Comparison of ENCODE assay signal across 12 cellular contexts in the genomic region with DNA sequence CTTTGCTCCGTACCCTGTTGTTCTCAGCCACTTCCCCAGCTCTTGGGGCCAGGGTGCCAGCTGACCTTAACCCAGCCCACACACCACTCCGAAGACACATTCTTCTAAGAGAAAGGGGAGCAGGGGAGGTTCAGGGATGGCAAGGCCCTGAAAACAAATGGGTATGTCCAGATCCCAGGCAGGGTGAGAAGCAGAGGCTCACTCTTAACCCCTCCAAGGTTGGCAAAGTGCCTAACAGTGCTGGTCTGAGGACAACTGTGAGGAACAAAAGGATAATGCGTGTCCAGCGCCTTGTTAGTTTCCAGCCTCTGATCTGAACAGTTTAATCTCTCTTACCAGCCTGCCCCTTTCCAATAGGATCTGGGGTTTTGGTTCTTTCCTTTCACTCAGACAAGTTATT. TPM values are rescaled to one million over a fixed set of nuclear protein-coding genes. Genes with fewer than 3 reads are reported as not detected.
DNase-seq lines count a peak whose midpoint lies in the region; ATAC-seq and TF ChIP-seq lines count a peak whose summit lies in the region.
"Had no signal": no experiment of that assay in that cellular context is flagged by ENCODE, and none has a peak within 500 bp of the region (broad histone marks: within the 10 kb centered on the region; RNA-seq: fewer than 3 reads in every experiment).

No MANE protein-coding gene starts in this region.

- H3K36me3 ChIP-seq in DND-41 (ENCODE audit: insufficient read depth, low read length) (peaks cover 45% of the 10 kb centered on the region), body of pancreas (replicated peaks in 1 of 2; ENCODE audit: insufficient read depth in 1 of 2, low read depth in 2 of 2) (no peaks in the 10 kb centered on the region)

- H3K9me3 Mint-ChIP-seq in activated T-helper 1 cell treated with anti-CD3 and anti-CD28 coated beads, Interleukin-12 subunit alpha, Interleukin-12 subunit beta, Interleukin-2, Interleukin-4 antibody, amounts not matched to agents 30 ng/mL and 10 ng/mL and 1 ng/mL, durations not matched to agents 14 hours and 24 hours and 36 hours = peaks cover 5% of the 10 kb centered on the region
- H3K9me3 Mint-ChIP-seq in naive thymus-derived CD8-positive, alpha-beta T cell = no peaks in the 10 kb centered on the region

- ATAC-seq in DND-41 (ENCODE audit: insufficient read depth, low read depth) (no peak), body of pancreas (no peak)
- ATAC-seq in naive thymus-derived CD8-positive, alpha-beta T cell = no peak

- WGBS in body of pancreas, 2 donors = 93 to 95% methylated on average over 4 of the region's 4 CpGs

- H2AFZ ChIP-seq in DND-41 (ENCODE audit: low read depth, low read length) = no peak overlapping the region

- H3K79me2 ChIP-seq in DND-41 (ENCODE audit: insufficient read depth, low read length) = peaks cover 18% of the 10 kb centered on the region

- TF ChIP-seq CTCF in DND-41 (IDR thresholded peaks at IDR 0.05; ENCODE audit: borderline replicate concordance, extremely low read depth, low read length, poor library complexity, severe bottlenecking) (no peak), body of pancreas (IDR thresholded peaks at IDR 0.05) (no peak)

- no peaks in the 10 kb centered on the region for H3K27me3 ChIP-seq in DND-41 (ENCODE audit: insufficient read depth, low read length, poor library complexity)
- H3K27me3 ChIP-seq in body of pancreas = no peaks in the 10 kb centered on the region
- H3K27me3 ChIP-seq: thyroid gland had no signal

- H3K27me3 Mint-ChIP-seq in activated T-helper 1 cell treated with anti-CD3 and anti-CD28 coated beads, Interleukin-12 subunit alpha, Interleukin-12 subunit beta, Interleukin-2, Interleukin-4 antibody, amounts not matched to agents 30 ng/mL and 10 ng/mL and 1 ng/mL, durations not matched to agents 14 hours and 24 hours and 36 hours (ENCODE audit: insufficient read depth) = peaks cover 5% of the 10 kb centered on the region
- H3K27me3 Mint-ChIP-seq in naive thymus-derived CD8-positive, alpha-beta T cell = no peaks in the 10 kb centered on the region

- H3K4me3 Mint-ChIP-seq in activated T-helper 1 cell treated with anti-CD3 and anti-CD28 coated beads, Interleukin-12 subunit alpha, Interleukin-12 subunit beta, Interleukin-2, Interleukin-4 antibody, amounts not matched to agents 30 ng/mL and 10 ng/mL and 1 ng/mL, durations not matched to agents 14 hours and 24 hours and 36 hours = peak overlapping the region; percentile 80
- peak overlapping the region in 7 of 10 donors; percentile 24 to 87 (median 82) for H3K4me3 Mint-ChIP-seq in naive thymus-derived CD8-positive, alpha-beta T cell

- H3K9me3 ChIP-seq in DND-41 (ENCODE audit: insufficient read depth, low read length, severe bottlenecking) (peaks cover 15% of the 10 kb centered on the region), body of pancreas (no peaks in the 10 kb centered on the region)
- H3K9me3 ChIP-seq: thyroid gland had no signal

- H3K4me3 ChIP-seq in DND-41 (ENCODE audit: low read depth in 1 of 2, low read length in 2 of 2) (peak overlapping the region in 1 of 2 experiments; percentile 96; a peak in 2 of 4 replicates), body of pancreas (no peak overlapping the region)
- H3K4me3 ChIP-seq: thyroid gland had no signal

- H3K4me1 Mint-ChIP-seq in activated T-helper 1 cell treated with anti-CD3 and anti-CD28 coated beads, Interleukin-12 subunit alpha, Interleukin-12 subunit beta, Interleukin-2, Interleukin-4 antibody, amounts not matched to agents 30 ng/mL and 10 ng/mL and 1 ng/mL, durations not matched to agents 14 hours and 24 hours and 36 hours (ENCODE audit: low read depth) = no peaks in the 10 kb centered on the region
- H3K4me1 Mint-ChIP-seq in naive thymus-derived CD8-positive, alpha-beta T cell = peaks cover 0 to 16% (median 5%) of the 10 kb centered on the region in 4 donors

- no peaks in the 10 kb centered on the region for H3K36me3 Mint-ChIP-seq in activated T-helper 1 cell treated with anti-CD3 and anti-CD28 coated beads, Interleukin-12 subunit alpha, Interleukin-12 subunit beta, Interleukin-2, Interleukin-4 antibody, amounts not matched to agents 30 ng/mL and 10 ng/mL and 1 ng/mL, durations not matched to agents 14 hours and 24 hours and 36 hours (ENCODE audit: low read depth)
- H3K36me3 Mint-ChIP-seq in naive thymus-derived CD8-positive, alpha-beta T cell = no peaks in the 10 kb centered on the region

- H3K27ac Mint-ChIP-seq in activated T-helper 1 cell treated with anti-CD3 and anti-CD28 coated beads, Interleukin-12 subunit alpha, Interleukin-12 subunit beta, Interleukin-2, Interleukin-4 antibody, amounts not matched to agents 30 ng/mL and 10 ng/mL and 1 ng/mL, durations not matched to agents 14 hours and 24 hours and 36 hours = no peak overlapping the region
- no peak overlapping the region for H3K27ac Mint-ChIP-seq in naive thymus-derived CD8-positive, alpha-beta T cell

- no peak for TF ChIP-seq POLR2A in body of pancreas (IDR thresholded peaks at IDR 0.05)

- H3K4me1 ChIP-seq in DND-41 (ENCODE audit: insufficient read depth, low read length) (peaks cover 16% of the 10 kb centered on the region), body of pancreas (peaks cover 8% of the 10 kb centered on the region)
- H3K4me1 ChIP-seq: thyroid gland had no signal

- DNase-seq in NCI-H748 (lab: John Stamatoyannopoulos, UW; ENCODE audit: unreplicated experiment) = peak; percentile 18
- no peak for DNase-seq in NCI-H748 treated with DMSO at 0.1 percent for 48 hours (lab: John Stamatoyannopoulos, UW)
- peak; percentile 3 for DNase-seq in DND-41
- DNase-seq in activated T-helper 1 cell treated with anti-CD3 and anti-CD28 coated beads, Interleukin-12 subunit alpha, Interleukin-12 subunit beta, Interleukin-2, Interleukin-4 antibody, amounts not matched to agents 30 ng/mL and 10 ng/mL and 1 ng/mL, durations not matched to agents 14 hours and 24 hours and 36 hours (ENCODE audit: low spot score) = no peak
- no peak for DNase-seq in naive thymus-derived CD8-positive, alpha-beta T cell
- no peak for DNase-seq in body of pancreas
- DNase-seq in NCI-H2029 (lab: John Stamatoyannopoulos, UW) = no peak
- no peak for DNase-seq in activated gamma-delta T cell (lab: John Stamatoyannopoulos, UW)
- DNase-seq: 8988T, NCI-H187, nucleus accumbens, thyroid gland had no signal

- intact Hi-C loops in activated T-helper 1 cell treated with anti-CD3 and anti-CD28 coated beads, Interleukin-12 subunit alpha, Interleukin-12 subunit beta, Interleukin-2, Interleukin-4 antibody, amounts not matched to agents 30 ng/mL and 10 ng/mL and 1 ng/mL, durations not matched to agents 14 hours and 24 hours and 36 hours (cut with micrococcal nuclease) = no loop called here
- intact Hi-C loops in body of pancreas (cut with DNase I) = no loop called here

- no peak overlapping the region for H3K27ac ChIP-seq in DND-41 (ENCODE audit: low read length)
- no peak overlapping the region for H3K27ac ChIP-seq in body of pancreas
- H3K27ac ChIP-seq: thyroid gland had no signal

- no peak overlapping the region for H3K9ac ChIP-seq in DND-41 (ENCODE audit: low read depth, low read length)

- H3K4me2 ChIP-seq in DND-41 (ENCODE audit: insufficient read depth, low read length) = peak overlapping the region; percentile 97

- no peaks in the 10 kb centered on the region for H4K20me1 ChIP-seq in DND-41 (ENCODE audit: insufficient read depth, low read length)

- POLR2A ChIA-PET in naive thymus-derived CD8-positive, alpha-beta T cell (lab: Charles Lee) = no interaction called here

RNA-seq across cellular contexts. Expression of gene TMEM44, which starts 1.5 kb away (rescaled TPM):
- total RNA-seq in activated T-helper 1 cell treated with anti-CD3 and anti-CD28 coated beads, Interleukin-12 subunit alpha, Interleukin-12 subunit beta, Interleukin-2, Interleukin-4 antibody, amounts not matched to agents 30 ng/mL and 10 ng/mL and 1 ng/mL, durations not matched to agents 14 hours and 24 hours and 36 hours = 2.1 and 2.4 TPM in 2 replicates
- total RNA-seq in naive thymus-derived CD8-positive, alpha-beta T cell = 1 to 10 TPM; 3.4 to 4.6 TPM
- polyA plus RNA-seq in naive thymus-derived CD8-positive, alpha-beta T cell = 1 to 10 TPM in 2 of 3 donors, under 1 TPM in 1; 0.14 to 2.0 (median 1.6) TPM
- total RNA-seq in body of pancreas = 1 to 10 TPM; 1.8 to 9.6 TPM

RNA-seq across cellular contexts. Expression of gene LSG1, which starts 40.3 kb away (rescaled TPM):
- 65.1 and 66.3 TPM in 2 replicates for total RNA-seq in activated T-helper 1 cell treated with anti-CD3 and anti-CD28 coated beads, Interleukin-12 subunit alpha, Interleukin-12 subunit beta, Interleukin-2, Interleukin-4 antibody, amounts not matched to agents 30 ng/mL and 10 ng/mL and 1 ng/mL, durations not matched to agents 14 hours and 24 hours and 36 hours
- total RNA-seq in naive thymus-derived CD8-positive, alpha-beta T cell = 10 to 100 TPM; 87.7 to 97.5 TPM
- 10 to 100 TPM; 23.0 to 42.8 (median 24.8) TPM for polyA plus RNA-seq in naive thymus-derived CD8-positive, alpha-beta T cell
- 10 to 100 TPM; 30.1 to 36.9 TPM for total RNA-seq in body of pancreas

RNA-seq across cellular contexts. Expression of gene FAM43A, which starts 54.0 kb away (rescaled TPM):
- total RNA-seq in activated T-helper 1 cell treated with anti-CD3 and anti-CD28 coated beads, Interleukin-12 subunit alpha, Interleukin-12 subunit beta, Interleukin-2, Interleukin-4 antibody, amounts not matched to agents 30 ng/mL and 10 ng/mL and 1 ng/mL, durations not matched to agents 14 hours and 24 hours and 36 hours = 13.0 and 13.1 TPM in 2 replicates
- 1 to 10 TPM; 3.5 to 3.8 TPM for total RNA-seq in naive thymus-derived CD8-positive, alpha-beta T cell
- 1 to 10 TPM in 1 of 3 donors, under 1 TPM in 2; 0.40 to 1.1 (median 0.53) TPM for polyA plus RNA-seq in naive thymus-derived CD8-positive, alpha-beta T cell
- 1 to 10 TPM; 5.2 to 5.3 TPM for total RNA-seq in body of pancreas

Comparison
In these comparisons a context has a peak if more than half of its experiments do, and no peak if none do; other contexts are left out.
1. DNase-seq: peak in NCI-H748 (single experiment) and DND-41 (single experiment); none in NCI-H748 treated with DMSO at 0.1 percent for 48 hours (single experiment), activated T-helper 1 cell treated with anti-CD3 and anti-CD28 coated beads, Interleukin-12 subunit alpha, Interleukin-12 subunit beta, Interleukin-2, Interleukin-4 antibody, amounts not matched to agents 30 ng/mL and 10 ng/mL and 1 ng/mL, durations not matched to agents 14 hours and 24 hours and 36 hours (single experiment), naive thymus-derived CD8-positive, alpha-beta T cell (0 of 10), body of pancreas (0 of 4), NCI-H2029 (single experiment) and activated gamma-delta T cell (single experiment).